In the genomic region with DNA sequence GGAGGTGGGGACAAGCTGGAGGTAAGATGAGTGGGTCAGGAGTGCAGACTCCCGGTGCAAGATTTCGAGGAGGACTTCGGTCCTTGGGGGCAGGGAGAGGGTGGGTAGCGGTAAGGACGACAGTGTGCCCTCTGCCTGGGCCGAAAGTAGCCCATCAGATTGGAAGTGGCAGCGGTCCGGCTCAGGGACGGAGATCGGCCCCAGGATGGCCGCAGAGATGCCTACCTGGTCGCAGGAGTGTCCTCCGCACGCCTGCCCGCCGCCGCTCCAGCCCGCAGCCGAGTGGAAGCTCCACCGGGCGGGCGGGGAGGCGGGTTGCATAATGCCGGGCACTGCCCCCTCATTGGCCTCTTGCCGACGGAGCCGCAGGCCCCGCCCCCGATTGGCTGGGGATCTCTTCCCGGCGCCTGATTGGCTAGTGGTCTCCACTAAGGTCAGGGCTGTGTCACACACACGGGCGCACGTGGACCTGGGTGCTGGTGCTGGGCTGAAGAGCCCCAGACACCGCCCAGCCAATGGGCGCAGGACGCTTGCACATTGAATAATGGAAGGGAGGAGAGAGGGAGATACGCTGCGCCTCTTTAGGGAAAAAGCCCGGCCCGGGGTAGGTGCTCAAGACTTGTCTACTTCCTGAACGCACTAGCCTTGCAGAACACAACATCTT, we compare ENCODE assay signal across 1 cellular context.
A peak's percentile ranks its signal among the peaks of the same experiment; 100 is the strongest.
TF ChIP-seq lines count a peak whose summit lies in the region.

A gene with protein sequence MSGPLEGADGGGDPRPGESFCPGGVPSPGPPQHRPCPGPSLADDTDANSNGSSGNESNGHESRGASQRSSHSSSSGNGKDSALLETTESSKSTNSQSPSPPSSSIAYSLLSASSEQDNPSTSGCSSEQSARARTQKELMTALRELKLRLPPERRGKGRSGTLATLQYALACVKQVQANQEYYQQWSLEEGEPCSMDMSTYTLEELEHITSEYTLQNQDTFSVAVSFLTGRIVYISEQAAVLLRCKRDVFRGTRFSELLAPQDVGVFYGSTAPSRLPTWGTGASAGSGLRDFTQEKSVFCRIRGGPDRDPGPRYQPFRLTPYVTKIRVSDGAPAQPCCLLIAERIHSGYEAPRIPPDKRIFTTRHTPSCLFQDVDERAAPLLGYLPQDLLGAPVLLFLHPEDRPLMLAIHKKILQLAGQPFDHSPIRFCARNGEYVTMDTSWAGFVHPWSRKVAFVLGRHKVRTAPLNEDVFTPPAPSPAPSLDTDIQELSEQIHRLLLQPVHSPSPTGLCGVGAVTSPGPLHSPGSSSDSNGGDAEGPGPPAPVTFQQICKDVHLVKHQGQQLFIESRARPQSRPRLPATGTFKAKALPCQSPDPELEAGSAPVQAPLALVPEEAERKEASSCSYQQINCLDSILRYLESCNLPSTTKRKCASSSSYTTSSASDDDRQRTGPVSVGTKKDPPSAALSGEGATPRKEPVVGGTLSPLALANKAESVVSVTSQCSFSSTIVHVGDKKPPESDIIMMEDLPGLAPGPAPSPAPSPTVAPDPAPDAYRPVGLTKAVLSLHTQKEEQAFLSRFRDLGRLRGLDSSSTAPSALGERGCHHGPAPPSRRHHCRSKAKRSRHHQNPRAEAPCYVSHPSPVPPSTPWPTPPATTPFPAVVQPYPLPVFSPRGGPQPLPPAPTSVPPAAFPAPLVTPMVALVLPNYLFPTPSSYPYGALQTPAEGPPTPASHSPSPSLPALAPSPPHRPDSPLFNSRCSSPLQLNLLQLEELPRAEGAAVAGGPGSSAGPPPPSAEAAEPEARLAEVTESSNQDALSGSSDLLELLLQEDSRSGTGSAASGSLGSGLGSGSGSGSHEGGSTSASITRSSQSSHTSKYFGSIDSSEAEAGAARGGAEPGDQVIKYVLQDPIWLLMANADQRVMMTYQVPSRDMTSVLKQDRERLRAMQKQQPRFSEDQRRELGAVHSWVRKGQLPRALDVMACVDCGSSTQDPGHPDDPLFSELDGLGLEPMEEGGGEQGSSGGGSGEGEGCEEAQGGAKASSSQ (N-terminal part only) (minus strand): TSS at position 293 of the 664 bp plus-strand sequence. CDS start 1,698 bp downstream, outside the sequence.

TF ChIP-seq in HepG2, 621 proteins besides CTCF, POLR2A, EP300 and RAD21 (continued from another document and continues in another):
- TF ChIP-seq, protein P1, sequence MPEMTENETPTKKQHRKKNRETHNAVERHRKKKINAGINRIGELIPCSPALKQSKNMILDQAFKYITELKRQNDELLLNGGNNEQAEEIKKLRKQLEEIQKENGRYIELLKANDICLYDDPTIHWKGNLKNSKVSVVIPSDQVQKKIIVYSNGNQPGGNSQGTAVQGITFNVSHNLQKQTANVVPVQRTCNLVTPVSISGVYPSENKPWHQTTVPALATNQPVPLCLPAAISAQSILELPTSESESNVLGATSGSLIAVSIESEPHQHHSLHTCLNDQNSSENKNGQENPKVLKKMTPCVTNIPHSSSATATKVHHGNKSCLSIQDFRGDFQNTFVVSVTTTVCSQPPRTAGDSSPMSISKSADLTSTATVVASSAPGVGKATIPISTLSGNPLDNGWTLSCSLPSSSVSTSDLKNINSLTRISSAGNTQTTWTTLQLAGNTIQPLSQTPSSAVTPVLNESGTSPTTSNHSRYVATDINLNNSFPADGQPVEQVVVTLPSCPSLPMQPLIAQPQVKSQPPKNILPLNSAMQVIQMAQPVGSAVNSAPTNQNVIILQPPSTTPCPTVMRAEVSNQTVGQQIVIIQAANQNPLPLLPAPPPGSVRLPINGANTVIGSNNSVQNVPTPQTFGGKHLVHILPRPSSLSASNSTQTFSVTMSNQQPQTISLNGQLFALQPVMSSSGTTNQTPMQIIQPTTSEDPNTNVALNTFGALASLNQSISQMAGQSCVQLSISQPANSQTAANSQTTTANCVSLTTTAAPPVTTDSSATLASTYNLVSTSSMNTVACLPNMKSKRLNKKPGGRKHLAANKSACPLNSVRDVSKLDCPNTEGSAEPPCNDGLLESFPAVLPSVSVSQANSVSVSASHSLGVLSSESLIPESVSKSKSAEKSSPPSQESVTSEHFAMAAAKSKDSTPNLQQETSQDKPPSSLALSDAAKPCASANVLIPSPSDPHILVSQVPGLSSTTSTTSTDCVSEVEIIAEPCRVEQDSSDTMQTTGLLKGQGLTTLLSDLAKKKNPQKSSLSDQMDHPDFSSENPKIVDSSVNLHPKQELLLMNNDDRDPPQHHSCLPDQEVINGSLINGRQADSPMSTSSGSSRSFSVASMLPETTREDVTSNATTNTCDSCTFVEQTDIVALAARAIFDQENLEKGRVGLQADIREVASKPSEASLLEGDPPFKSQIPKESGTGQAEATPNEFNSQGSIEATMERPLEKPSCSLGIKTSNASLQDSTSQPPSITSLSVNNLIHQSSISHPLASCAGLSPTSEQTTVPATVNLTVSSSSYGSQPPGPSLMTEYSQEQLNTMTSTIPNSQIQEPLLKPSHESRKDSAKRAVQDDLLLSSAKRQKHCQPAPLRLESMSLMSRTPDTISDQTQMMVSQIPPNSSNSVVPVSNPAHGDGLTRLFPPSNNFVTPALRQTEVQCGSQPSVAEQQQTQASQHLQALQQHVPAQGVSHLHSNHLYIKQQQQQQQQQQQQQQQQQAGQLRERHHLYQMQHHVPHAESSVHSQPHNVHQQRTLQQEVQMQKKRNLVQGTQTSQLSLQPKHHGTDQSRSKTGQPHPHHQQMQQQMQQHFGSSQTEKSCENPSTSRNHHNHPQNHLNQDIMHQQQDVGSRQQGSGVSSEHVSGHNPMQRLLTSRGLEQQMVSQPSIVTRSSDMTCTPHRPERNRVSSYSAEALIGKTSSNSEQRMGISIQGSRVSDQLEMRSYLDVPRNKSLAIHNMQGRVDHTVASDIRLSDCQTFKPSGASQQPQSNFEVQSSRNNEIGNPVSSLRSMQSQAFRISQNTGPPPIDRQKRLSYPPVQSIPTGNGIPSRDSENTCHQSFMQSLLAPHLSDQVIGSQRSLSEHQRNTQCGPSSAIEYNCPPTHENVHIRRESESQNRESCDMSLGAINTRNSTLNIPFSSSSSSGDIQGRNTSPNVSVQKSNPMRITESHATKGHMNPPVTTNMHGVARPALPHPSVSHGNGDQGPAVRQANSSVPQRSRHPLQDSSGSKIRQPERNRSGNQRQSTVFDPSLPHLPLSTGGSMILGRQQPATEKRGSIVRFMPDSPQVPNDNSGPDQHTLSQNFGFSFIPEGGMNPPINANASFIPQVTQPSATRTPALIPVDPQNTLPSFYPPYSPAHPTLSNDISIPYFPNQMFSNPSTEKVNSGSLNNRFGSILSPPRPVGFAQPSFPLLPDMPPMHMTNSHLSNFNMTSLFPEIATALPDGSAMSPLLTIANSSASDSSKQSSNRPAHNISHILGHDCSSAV (CRISPR knock-in tag; IDR thresholded peaks at IDR 0.05; ENCODE audit: borderline replicate concordance): no peak
- TF ChIP-seq MAF1 (CRISPR knock-in tag; IDR thresholded peaks at IDR 0.05; ENCODE audit: borderline replicate concordance) (no peak), ZNF562 (CRISPR knock-in tag; IDR thresholded peaks at IDR 0.05; ENCODE audit: borderline replicate concordance) (no peak), ZNF878 (CRISPR knock-in tag; IDR thresholded peaks at IDR 0.05) (no peak), TOE1 (CRISPR knock-in tag; IDR thresholded peaks at IDR 0.05) (no peak), ZNF317 (CRISPR knock-in tag; IDR thresholded peaks at IDR 0.05) (0 out of 2 replicates have a peak, but pooled peaks have one; percentile 24), ZNF616 (CRISPR knock-in tag; IDR thresholded peaks at IDR 0.05; ENCODE audit: low read depth) (no peak), ZNF7 (CRISPR knock-in tag; IDR thresholded peaks at IDR 0.05) (0 out of 2 replicates have a peak, but pooled peaks have one; percentile 20), SATB2 (CRISPR knock-in tag; IDR thresholded peaks at IDR 0.05) (no peak), PTBP1 (IDR thresholded peaks at IDR 0.05; ENCODE audit: low read depth, low read length, poor library complexity, severe bottlenecking) (no peak), ZNF136 (CRISPR knock-in tag; IDR thresholded peaks at IDR 0.05; ENCODE audit: low read depth) (no peak), ZFP62 (CRISPR knock-in tag; IDR thresholded peaks at IDR 0.05) (no peak), ARNT (IDR thresholded peaks at IDR 0.05) (no peak), MTA1 (CRISPR knock-in tag; IDR thresholded peaks at IDR 0.05; ENCODE audit: borderline replicate concordance) (0 out of 2 replicates have a peak, but pooled peaks have one; percentile 19), SAFB2 (CRISPR knock-in tag; IDR thresholded peaks at IDR 0.05; ENCODE audit: borderline replicate concordance, low read depth) (no peak), ZNF292 (CRISPR knock-in tag; IDR thresholded peaks at IDR 0.05; ENCODE audit: borderline replicate concordance, low read depth) (no peak), ZBTB38 (CRISPR knock-in tag; IDR thresholded peaks at IDR 0.05) (peak; percentile 17; the same call in 1 of the 2 replicates), NCOA1 (CRISPR knock-in tag; IDR thresholded peaks at IDR 0.05) (no peak), RBM22 (optimal IDR thresholded peaks at IDR 0.05; ENCODE audit: low read length) (no peak), IRF2 (CRISPR knock-in tag; IDR thresholded peaks at IDR 0.05) (no peak), SCMH1 (CRISPR knock-in tag; IDR thresholded peaks at IDR 0.05; ENCODE audit: borderline replicate concordance) (no peak), NCOA5 (CRISPR knock-in tag; IDR thresholded peaks at IDR 0.05) (no peak), SMAD9 (CRISPR knock-in tag; IDR thresholded peaks at IDR 0.05) (no peak), MIER2 (CRISPR knock-in tag; IDR thresholded peaks at IDR 0.05) (no peak), NR2F1 (CRISPR knock-in tag; IDR thresholded peaks at IDR 0.05) (peak in 1 of 2 experiments; percentile 75; a peak in 2 of 4 replicates)
- TF ChIP-seq, protein P2, sequence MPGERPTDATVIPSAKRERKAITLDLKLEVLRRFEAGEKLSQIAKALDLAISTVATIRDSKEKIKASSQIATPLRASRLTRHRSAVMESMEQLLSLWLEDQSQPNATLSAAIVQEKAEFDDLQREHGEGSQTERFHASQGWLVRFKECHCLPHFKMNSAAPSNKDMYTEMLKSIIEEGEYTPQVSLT (CRISPR knock-in tag; IDR thresholded peaks at IDR 0.05; ENCODE audit: borderline replicate concordance, low read depth): no peak
- TF ChIP-seq, protein P3, sequence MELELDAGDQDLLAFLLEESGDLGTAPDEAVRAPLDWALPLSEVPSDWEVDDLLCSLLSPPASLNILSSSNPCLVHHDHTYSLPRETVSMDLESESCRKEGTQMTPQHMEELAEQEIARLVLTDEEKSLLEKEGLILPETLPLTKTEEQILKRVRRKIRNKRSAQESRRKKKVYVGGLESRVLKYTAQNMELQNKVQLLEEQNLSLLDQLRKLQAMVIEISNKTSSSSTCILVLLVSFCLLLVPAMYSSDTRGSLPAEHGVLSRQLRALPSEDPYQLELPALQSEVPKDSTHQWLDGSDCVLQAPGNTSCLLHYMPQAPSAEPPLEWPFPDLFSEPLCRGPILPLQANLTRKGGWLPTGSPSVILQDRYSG (CRISPR knock-in tag; IDR thresholded peaks at IDR 0.05): no peak
- TF ChIP-seq, protein P4, sequence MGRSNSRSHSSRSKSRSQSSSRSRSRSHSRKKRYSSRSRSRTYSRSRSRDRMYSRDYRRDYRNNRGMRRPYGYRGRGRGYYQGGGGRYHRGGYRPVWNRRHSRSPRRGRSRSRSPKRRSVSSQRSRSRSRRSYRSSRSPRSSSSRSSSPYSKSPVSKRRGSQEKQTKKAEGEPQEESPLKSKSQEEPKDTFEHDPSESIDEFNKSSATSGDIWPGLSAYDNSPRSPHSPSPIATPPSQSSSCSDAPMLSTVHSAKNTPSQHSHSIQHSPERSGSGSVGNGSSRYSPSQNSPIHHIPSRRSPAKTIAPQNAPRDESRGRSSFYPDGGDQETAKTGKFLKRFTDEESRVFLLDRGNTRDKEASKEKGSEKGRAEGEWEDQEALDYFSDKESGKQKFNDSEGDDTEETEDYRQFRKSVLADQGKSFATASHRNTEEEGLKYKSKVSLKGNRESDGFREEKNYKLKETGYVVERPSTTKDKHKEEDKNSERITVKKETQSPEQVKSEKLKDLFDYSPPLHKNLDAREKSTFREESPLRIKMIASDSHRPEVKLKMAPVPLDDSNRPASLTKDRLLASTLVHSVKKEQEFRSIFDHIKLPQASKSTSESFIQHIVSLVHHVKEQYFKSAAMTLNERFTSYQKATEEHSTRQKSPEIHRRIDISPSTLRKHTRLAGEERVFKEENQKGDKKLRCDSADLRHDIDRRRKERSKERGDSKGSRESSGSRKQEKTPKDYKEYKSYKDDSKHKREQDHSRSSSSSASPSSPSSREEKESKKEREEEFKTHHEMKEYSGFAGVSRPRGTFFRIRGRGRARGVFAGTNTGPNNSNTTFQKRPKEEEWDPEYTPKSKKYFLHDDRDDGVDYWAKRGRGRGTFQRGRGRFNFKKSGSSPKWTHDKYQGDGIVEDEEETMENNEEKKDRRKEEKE (IDR thresholded peaks at IDR 0.05): no peak
- TF ChIP-seq, protein P5, sequence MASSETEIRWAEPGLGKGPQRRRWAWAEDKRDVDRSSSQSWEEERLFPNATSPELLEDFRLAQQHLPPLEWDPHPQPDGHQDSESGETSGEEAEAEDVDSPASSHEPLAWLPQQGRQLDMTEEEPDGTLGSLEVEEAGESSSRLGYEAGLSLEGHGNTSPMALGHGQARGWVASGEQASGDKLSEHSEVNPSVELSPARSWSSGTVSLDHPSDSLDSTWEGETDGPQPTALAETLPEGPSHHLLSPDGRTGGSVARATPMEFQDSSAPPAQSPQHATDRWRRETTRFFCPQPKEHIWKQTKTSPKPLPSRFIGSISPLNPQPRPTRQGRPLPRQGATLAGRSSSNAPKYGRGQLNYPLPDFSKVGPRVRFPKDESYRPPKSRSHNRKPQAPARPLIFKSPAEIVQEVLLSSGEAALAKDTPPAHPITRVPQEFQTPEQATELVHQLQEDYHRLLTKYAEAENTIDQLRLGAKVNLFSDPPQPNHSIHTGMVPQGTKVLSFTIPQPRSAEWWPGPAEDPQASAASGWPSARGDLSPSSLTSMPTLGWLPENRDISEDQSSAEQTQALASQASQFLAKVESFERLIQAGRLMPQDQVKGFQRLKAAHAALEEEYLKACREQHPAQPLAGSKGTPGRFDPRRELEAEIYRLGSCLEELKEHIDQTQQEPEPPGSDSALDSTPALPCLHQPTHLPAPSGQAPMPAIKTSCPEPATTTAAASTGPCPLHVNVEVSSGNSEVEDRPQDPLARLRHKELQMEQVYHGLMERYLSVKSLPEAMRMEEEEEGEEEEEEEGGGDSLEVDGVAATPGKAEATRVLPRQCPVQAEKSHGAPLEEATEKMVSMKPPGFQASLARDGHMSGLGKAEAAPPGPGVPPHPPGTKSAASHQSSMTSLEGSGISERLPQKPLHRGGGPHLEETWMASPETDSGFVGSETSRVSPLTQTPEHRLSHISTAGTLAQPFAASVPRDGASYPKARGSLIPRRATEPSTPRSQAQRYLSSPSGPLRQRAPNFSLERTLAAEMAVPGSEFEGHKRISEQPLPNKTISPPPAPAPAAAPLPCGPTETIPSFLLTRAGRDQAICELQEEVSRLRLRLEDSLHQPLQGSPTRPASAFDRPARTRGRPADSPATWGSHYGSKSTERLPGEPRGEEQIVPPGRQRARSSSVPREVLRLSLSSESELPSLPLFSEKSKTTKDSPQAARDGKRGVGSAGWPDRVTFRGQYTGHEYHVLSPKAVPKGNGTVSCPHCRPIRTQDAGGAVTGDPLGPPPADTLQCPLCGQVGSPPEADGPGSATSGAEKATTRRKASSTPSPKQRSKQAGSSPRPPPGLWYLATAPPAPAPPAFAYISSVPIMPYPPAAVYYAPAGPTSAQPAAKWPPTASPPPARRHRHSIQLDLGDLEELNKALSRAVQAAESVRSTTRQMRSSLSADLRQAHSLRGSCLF (CRISPR knock-in tag; IDR thresholded peaks at IDR 0.05; ENCODE audit: borderline replicate concordance): no peak
